Comparison of ENCODE assay signal across 12 cellular contexts in the genomic region with DNA sequence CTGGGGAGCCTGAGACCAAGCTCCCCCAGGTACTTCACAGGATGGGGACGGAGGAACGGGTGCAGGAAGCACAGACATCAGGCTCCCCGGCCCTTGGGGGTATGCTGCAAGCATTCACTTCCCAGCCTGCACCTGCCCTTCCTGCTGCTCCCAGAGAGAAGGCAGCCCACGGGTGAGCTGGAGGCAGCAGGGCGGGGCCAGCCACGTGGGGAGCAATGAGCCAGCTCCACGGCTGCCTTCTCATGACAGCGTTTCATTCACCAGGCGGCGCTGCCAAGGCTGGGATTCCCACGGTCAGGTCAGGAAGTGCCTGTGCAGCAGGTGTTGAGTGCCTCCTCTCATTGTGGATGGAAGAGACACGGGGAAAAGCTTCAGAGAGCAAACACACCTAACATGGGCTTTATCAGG.
DNase-seq lines count a peak whose midpoint lies in the region; ATAC-seq and TF ChIP-seq lines count a peak whose summit lies in the region.
"Had no signal": no experiment of that assay in that cellular context is flagged by ENCODE, and none has a peak within 500 bp of the region (broad histone marks: within the 10 kb centered on the region; RNA-seq: fewer than 3 reads in every experiment).

No MANE protein-coding gene starts in this region.

- H3K27ac Mint-ChIP-seq in central memory CD8-positive, alpha-beta T cell (ENCODE audit: low read depth) = peak overlapping the region; percentile 75
- peak overlapping the region; percentile 19 for H3K27ac Mint-ChIP-seq in nephron progenitor cell

- H3K4me1 Mint-ChIP-seq in central memory CD8-positive, alpha-beta T cell = peaks cover 30% of the 10 kb centered on the region
- H3K4me1 Mint-ChIP-seq in nephron progenitor cell = peaks cover 33% of the 10 kb centered on the region

- H3K27me3 Mint-ChIP-seq in central memory CD8-positive, alpha-beta T cell = no peaks in the 10 kb centered on the region
- no peaks in the 10 kb centered on the region for H3K27me3 Mint-ChIP-seq in nephron progenitor cell (ENCODE audit: low read depth, poor library complexity)
- H3K27me3 Mint-ChIP-seq: T-cell had no signal

- peak; percentile 25 for DNase-seq in NCI-H748 (lab: John Stamatoyannopoulos, UW; ENCODE audit: unreplicated experiment)
- no peak for DNase-seq in NCI-H748 treated with DMSO at 0.1 percent for 48 hours (lab: John Stamatoyannopoulos, UW)
- DNase-seq in NCI-H1105 treated with DMSO at 0.1 percent for 48 hours (lab: John Stamatoyannopoulos, UW) = peak; percentile 23
- DNase-seq in central memory CD8-positive, alpha-beta T cell (ENCODE audit: low spot score in 2 of 2) = no peak
- no peak for DNase-seq in nephron progenitor cell
- no peak for DNase-seq in activated gamma-delta T cell (lab: John Stamatoyannopoulos, UW)
- DNase-seq: Kasumi-1, mammary epithelial cell, NCI-H774 had no signal

- H3K36me3 Mint-ChIP-seq in central memory CD8-positive, alpha-beta T cell (ENCODE audit: insufficient read depth) = peaks cover 39% of the 10 kb centered on the region
- H3K36me3 Mint-ChIP-seq in nephron progenitor cell (ENCODE audit: low read depth) = peaks cover 43% of the 10 kb centered on the region

- H3K9me3 Mint-ChIP-seq in central memory CD8-positive, alpha-beta T cell = peaks cover 8% of the 10 kb centered on the region
- peaks cover 12% of the 10 kb centered on the region for H3K9me3 Mint-ChIP-seq in nephron progenitor cell

- no peak for TF ChIP-seq CTCF in nephron progenitor cell (IDR thresholded peaks at IDR 0.05)

- H3K4me3 Mint-ChIP-seq in central memory CD8-positive, alpha-beta T cell = no peak overlapping the region
- no peak overlapping the region for H3K4me3 Mint-ChIP-seq in nephron progenitor cell
- H3K4me3 Mint-ChIP-seq: T-cell had no signal

- ATAC-seq in central memory CD8-positive, alpha-beta T cell (replicated peaks; ENCODE audit: extremely low read depth, poor library complexity, severe bottlenecking) = no peak
- ATAC-seq in GM21526 (IDR thresholded peaks at IDR 0.05; ENCODE audit: low FRiP score, unreplicated experiment) (no peak), HG02938 (IDR thresholded peaks at IDR 0.05; ENCODE audit: unreplicated experiment) (no peak)

Comparison
In these comparisons a context has a peak if more than half of its experiments do, and no peak if none do; other contexts are left out.
1. DNase-seq: peak in NCI-H748 (single experiment) and NCI-H1105 treated with DMSO at 0.1 percent for 48 hours (single experiment); none in NCI-H748 treated with DMSO at 0.1 percent for 48 hours (single experiment), central memory CD8-positive, alpha-beta T cell (0 of 2), nephron progenitor cell (single experiment) and activated gamma-delta T cell (single experiment).